In genomic region chr22:31245998-31246397, GRCh38 we compare ENCODE assay signal across 2 cellular contexts.
A peak's percentile ranks its signal among the peaks of the same experiment; 100 is the strongest.
TF ChIP-seq lines count a peak whose summit lies in the region.

No MANE protein-coding gene starts in this region.

TF ChIP-seq in HEK293, 187 proteins besides CTCF, POLR2A, EP300 and RAD21:
- TF ChIP-seq ZSCAN4 (tag by site-specific recombination; IDR thresholded peaks at IDR 0.05): peak; percentile 63; the same call in 1 of the 2 replicates

TF ChIP-seq in GM12878, 131 proteins besides CTCF, POLR2A, EP300 and RAD21:
- TF ChIP-seq BCL3 (IDR thresholded peaks at IDR 0.05; ENCODE audit: borderline replicate concordance, insufficient read depth, low read depth, low read length, poor library complexity, severe bottlenecking): peak; percentile 63
